1 cellular context compared by ENCODE assay signal in genomic region chr7:30348083-30348560, GRCh38.
TF ChIP-seq lines count a peak whose summit lies in the region.

No MANE protein-coding gene starts in this region.

TF ChIP-seq in GM23338, 12 proteins besides CTCF, POLR2A, EP300 and RAD21 (continued from another document):
- TF ChIP-seq ZNF462 (CRISPR knock-in tag; IDR thresholded peaks at IDR 0.05), result no peak
- no peak for TF ChIP-seq POLR2AphosphoS5 (IDR thresholded peaks at IDR 0.05; ENCODE audit: low read depth)
- no peak for TF ChIP-seq ZNF331 (CRISPR knock-in tag; IDR thresholded peaks at IDR 0.05; ENCODE audit: low read depth)
- TF ChIP-seq EZH2 (IDR thresholded peaks at IDR 0.05; ENCODE audit: low read depth, unreplicated experiment), result no peak
- no peak for TF ChIP-seq REST (IDR thresholded peaks at IDR 0.05; ENCODE audit: unreplicated experiment)
- TF ChIP-seq STAT1 (IDR thresholded peaks at IDR 0.05; ENCODE audit: unreplicated experiment), result no peak
